In genomic region chr3:129917423-129918007, GRCh38 we compare ENCODE assay signal across 31 cellular contexts. TPM values are rescaled to one million over a fixed set of nuclear protein-coding genes. Genes with fewer than 3 reads are reported as not detected.
"Had no signal": no experiment of that assay in that cellular context is flagged by ENCODE, and none has a peak within 500 bp of the region (broad histone marks: within the 10 kb centered on the region; RNA-seq: fewer than 3 reads in every experiment).

No MANE protein-coding gene starts in this region.

- DNase-seq: activated CD4-positive, alpha-beta memory T cell treated with anti-CD3 and anti-CD28 coated beads, Interleukin-2, amount 10 ng/mL, durations not matched to agents 7 days and 5 days; activated CD4-positive, alpha-beta T cell treated with anti-CD3 and anti-CD28 coated beads for 1 hour; activated CD4-positive, alpha-beta T cell treated with anti-CD3 and anti-CD28 coated beads, Interleukin-2, amount 10 ng/mL, durations not matched to agents 7 days and 5 days; activated CD8-positive, alpha-beta memory T cell treated with anti-CD3 and anti-CD28 coated beads, Interleukin-2, amount 50 U/mL, for 48 hours; activated gamma-delta T cell; activated naive CD4-positive, alpha-beta T cell treated with anti-CD3 and anti-CD28 coated beads, Interleukin-2, amount 10 ng/mL, durations not matched to agents 7 days and 5 days; activated naive CD8-positive, alpha-beta T cell treated with anti-CD3 and anti-CD28 coated beads, Interleukin-2, amount 10 ng/mL, durations not matched to agents 7 days and 5 days; activated T-cell treated with anti-CD3 and anti-CD28 coated beads, Interleukin-2, amount 50 U/mL, for 24 hours; amniotic stem cell; brain microvascular endothelial cell; cortex of kidney; esophagus squamous epithelium; kidney glomerular epithelial cell; mesendoderm; natural killer cell; stimulated activated naive CD8-positive, alpha-beta T cell treated with anti-CD3 and anti-CD28 coated beads, Interleukin-15, Interleukin-2, amounts not matched to agents 100 U/mL and 50 U/mL, for 24 hours; trophoblast cell had no signal

- H3K4me2 ChIP-seq: neural progenitor cell had no signal

- H3K27ac Mint-ChIP-seq: activated CD4-positive, alpha-beta memory T cell treated with anti-CD3 and anti-CD28 coated beads, Interleukin-2, amount 10 ng/mL, durations not matched to agents 7 days and 5 days; activated CD4-positive, alpha-beta T cell treated with anti-CD3 and anti-CD28 coated beads, Interleukin-2, amount 10 ng/mL, durations not matched to agents 7 days and 5 days; activated naive CD4-positive, alpha-beta T cell treated with anti-CD3 and anti-CD28 coated beads, Interleukin-2, amount 10 ng/mL, durations not matched to agents 7 days and 5 days; activated naive CD8-positive, alpha-beta T cell treated with anti-CD3 and anti-CD28 coated beads, Interleukin-2, amount 10 ng/mL, durations not matched to agents 7 days and 5 days; activated T-cell treated with anti-CD3 and anti-CD28 coated beads, Interleukin-2, amount 50 U/mL, for 24 hours; natural killer cell; neural progenitor cell; WTC11 had no signal

- H3K36me3 ChIP-seq: brain microvascular endothelial cell, esophagus squamous epithelium, neural progenitor cell, right atrium auricular region, thoracic aorta had no signal

- H3K4me3 Mint-ChIP-seq: activated CD4-positive, alpha-beta memory T cell treated with anti-CD3 and anti-CD28 coated beads, Interleukin-2, amount 10 ng/mL, durations not matched to agents 7 days and 5 days; activated CD4-positive, alpha-beta T cell treated with anti-CD3 and anti-CD28 coated beads, Interleukin-2, amount 10 ng/mL, durations not matched to agents 7 days and 5 days; activated naive CD4-positive, alpha-beta T cell treated with anti-CD3 and anti-CD28 coated beads, Interleukin-2, amount 10 ng/mL, durations not matched to agents 7 days and 5 days; activated naive CD8-positive, alpha-beta T cell treated with anti-CD3 and anti-CD28 coated beads, Interleukin-2, amount 10 ng/mL, durations not matched to agents 7 days and 5 days; activated T-cell treated with anti-CD3 and anti-CD28 coated beads, Interleukin-2, amount 50 U/mL, for 24 hours; natural killer cell; WTC11 had no signal

- FAIRE-seq: astrocyte, frontal cortex, urothelium cell line had no signal

- H3K27ac ChIP-seq: brain microvascular endothelial cell, epithelial cell of prostate, esophagus squamous epithelium, neural progenitor cell, right atrium auricular region, thoracic aorta had no signal

- H3K9ac ChIP-seq: neural progenitor cell had no signal

- H3K36me3 Mint-ChIP-seq: activated naive CD4-positive, alpha-beta T cell treated with anti-CD3 and anti-CD28 coated beads, Interleukin-2, amount 10 ng/mL, durations not matched to agents 7 days and 5 days had no signal

- H3K4me1 ChIP-seq: esophagus squamous epithelium, neural progenitor cell, right atrium auricular region had no signal

- ATAC-seq: left lobe of liver; natural killer cell; stimulated activated naive CD8-positive, alpha-beta T cell treated with anti-CD3 and anti-CD28 coated beads, Interleukin-15, Interleukin-2, amounts not matched to agents 100 U/mL and 50 U/mL, for 24 hours; WTC11 had no signal

- H3K4me1 Mint-ChIP-seq: activated CD4-positive, alpha-beta memory T cell treated with anti-CD3 and anti-CD28 coated beads, Interleukin-2, amount 10 ng/mL, durations not matched to agents 7 days and 5 days; activated CD4-positive, alpha-beta T cell treated with anti-CD3 and anti-CD28 coated beads, Interleukin-2, amount 10 ng/mL, durations not matched to agents 7 days and 5 days; activated naive CD4-positive, alpha-beta T cell treated with anti-CD3 and anti-CD28 coated beads, Interleukin-2, amount 10 ng/mL, durations not matched to agents 7 days and 5 days; activated naive CD8-positive, alpha-beta T cell treated with anti-CD3 and anti-CD28 coated beads, Interleukin-2, amount 10 ng/mL, durations not matched to agents 7 days and 5 days; natural killer cell; neural progenitor cell; WTC11 had no signal

- H3K4me3 ChIP-seq: esophagus squamous epithelium, lung, neural progenitor cell, right atrium auricular region, thoracic aorta had no signal

- H3K27me3 ChIP-seq: brain microvascular endothelial cell, esophagus squamous epithelium, neural progenitor cell, right atrium auricular region had no signal

- H2AFZ ChIP-seq: neural progenitor cell had no signal

- H3K27me3 Mint-ChIP-seq: activated CD4-positive, alpha-beta T cell treated with anti-CD3 and anti-CD28 coated beads, Interleukin-2, amount 10 ng/mL, durations not matched to agents 7 days and 5 days; activated T-cell treated with anti-CD3 and anti-CD28 coated beads, Interleukin-2, amount 50 U/mL, for 24 hours had no signal

RNA-seq across cellular contexts. Expression of gene TRH, which starts 57.0 kb away (rescaled TPM):
- total RNA-seq: activated CD4-positive, alpha-beta memory T cell treated with anti-CD3 and anti-CD28 coated beads, Interleukin-2, amount 10 ng/mL, durations not matched to agents 7 days and 5 days; activated CD4-positive, alpha-beta T cell treated with anti-CD3 and anti-CD28 coated beads, Interleukin-2, amount 10 ng/mL, durations not matched to agents 7 days and 5 days; activated naive CD8-positive, alpha-beta T cell treated with anti-CD3 and anti-CD28 coated beads, Interleukin-2, amount 10 ng/mL, durations not matched to agents 7 days and 5 days; cardiac septum; chondrocyte; esophagus squamous epithelium; left lobe of liver; natural killer cell; pulmonary artery endothelial cell; subcutaneous adipose tissue; thoracic aorta had no signal
